ENCODE assay signal across 1 cellular context in genomic region chr1:32374193-32374592, GRCh38.
TF ChIP-seq lines count a peak whose summit lies in the region.

No MANE protein-coding gene starts in this region.

TF ChIP-seq in HepG2, 621 proteins besides CTCF, POLR2A, EP300 and RAD21:
- TF ChIP-seq ZSCAN5A (CRISPR knock-in tag; IDR thresholded peaks at IDR 0.05; ENCODE audit: borderline replicate concordance) (no peak), ATF4 (CRISPR knock-in tag; IDR thresholded peaks at IDR 0.05) (no peak), ZSCAN20 (CRISPR knock-in tag; IDR thresholded peaks at IDR 0.05; ENCODE audit: borderline replicate concordance) (no peak), ETV5 (CRISPR knock-in tag; IDR thresholded peaks at IDR 0.05; ENCODE audit: borderline replicate concordance) (no peak), RCOR2 (CRISPR knock-in tag; IDR thresholded peaks at IDR 0.05) (no peak), PCBP1 (IDR thresholded peaks at IDR 0.05; ENCODE audit: borderline replicate concordance, low read depth, low read length) (no peak), TFDP1 (CRISPR knock-in tag; IDR thresholded peaks at IDR 0.05; ENCODE audit: borderline replicate concordance) (no peak), KAT8 (CRISPR knock-in tag; IDR thresholded peaks at IDR 0.05) (no peak), ISL2 (CRISPR knock-in tag; IDR thresholded peaks at IDR 0.05) (no peak), YEATS2 (CRISPR knock-in tag; IDR thresholded peaks at IDR 0.05; ENCODE audit: borderline replicate concordance) (no peak), SRY (CRISPR knock-in tag; IDR thresholded peaks at IDR 0.05) (no peak), NFIB (CRISPR knock-in tag; IDR thresholded peaks at IDR 0.05; ENCODE audit: borderline replicate concordance) (no peak), ELF4 (CRISPR knock-in tag; IDR thresholded peaks at IDR 0.05; ENCODE audit: borderline replicate concordance) (no peak), KLF15 (CRISPR knock-in tag; IDR thresholded peaks at IDR 0.05; ENCODE audit: borderline replicate concordance) (no peak), SOX13 (IDR thresholded peaks at IDR 0.05) (no peak), SOX13 (CRISPR knock-in tag; conservative IDR thresholded peaks at IDR 0.05 in 1 of 2, IDR thresholded peaks at IDR 0.05 in 1 of 2) (no peak), SCMH1 (CRISPR knock-in tag; IDR thresholded peaks at IDR 0.05; ENCODE audit: borderline replicate concordance) (no peak), LRRFIP1 (CRISPR knock-in tag; conservative IDR thresholded peaks at IDR 0.05) (no peak), ZNF572 (CRISPR knock-in tag; IDR thresholded peaks at IDR 0.05) (no peak), ETS1 (CRISPR knock-in tag; IDR thresholded peaks at IDR 0.05) (no peak)
